Comparison of ENCODE assay signal across 2 cellular contexts in the genomic region with DNA sequence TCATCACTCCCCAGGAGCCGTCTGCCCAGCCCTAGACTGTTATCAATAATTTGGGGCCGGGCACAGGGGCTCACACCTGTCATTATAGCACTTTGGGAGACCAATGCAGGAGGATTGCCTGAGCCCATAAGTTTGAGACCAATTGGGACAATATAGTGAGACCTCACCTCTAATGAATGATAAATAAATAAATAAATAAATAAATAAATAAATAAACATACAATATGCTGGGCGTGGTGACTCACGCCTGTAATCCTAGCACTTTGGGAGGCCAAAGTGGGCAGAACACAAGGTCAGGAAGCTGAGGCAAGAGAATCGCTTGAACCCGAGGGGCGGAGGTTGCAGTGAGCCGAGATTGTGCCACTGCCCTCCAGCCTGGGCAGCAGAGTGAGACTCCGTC. TPM values are rescaled to one million over a fixed set of nuclear protein-coding genes. Genes with fewer than 3 reads are reported as not detected.
"Had no signal": no experiment of that assay in that cellular context is flagged by ENCODE, and none has a peak within 500 bp of the region (broad histone marks: within the 10 kb centered on the region; RNA-seq: fewer than 3 reads in every experiment).

No MANE protein-coding gene starts in this region.

RNA-seq across cellular contexts. Expression of a gene that starts 25.5 kb away (rescaled TPM):
- total RNA-seq: G401, GM12878 had no signal
- polyA plus RNA-seq: GM12878 had no signal
